Comparison of ENCODE assay signal across 8 cellular contexts in the genomic region with DNA sequence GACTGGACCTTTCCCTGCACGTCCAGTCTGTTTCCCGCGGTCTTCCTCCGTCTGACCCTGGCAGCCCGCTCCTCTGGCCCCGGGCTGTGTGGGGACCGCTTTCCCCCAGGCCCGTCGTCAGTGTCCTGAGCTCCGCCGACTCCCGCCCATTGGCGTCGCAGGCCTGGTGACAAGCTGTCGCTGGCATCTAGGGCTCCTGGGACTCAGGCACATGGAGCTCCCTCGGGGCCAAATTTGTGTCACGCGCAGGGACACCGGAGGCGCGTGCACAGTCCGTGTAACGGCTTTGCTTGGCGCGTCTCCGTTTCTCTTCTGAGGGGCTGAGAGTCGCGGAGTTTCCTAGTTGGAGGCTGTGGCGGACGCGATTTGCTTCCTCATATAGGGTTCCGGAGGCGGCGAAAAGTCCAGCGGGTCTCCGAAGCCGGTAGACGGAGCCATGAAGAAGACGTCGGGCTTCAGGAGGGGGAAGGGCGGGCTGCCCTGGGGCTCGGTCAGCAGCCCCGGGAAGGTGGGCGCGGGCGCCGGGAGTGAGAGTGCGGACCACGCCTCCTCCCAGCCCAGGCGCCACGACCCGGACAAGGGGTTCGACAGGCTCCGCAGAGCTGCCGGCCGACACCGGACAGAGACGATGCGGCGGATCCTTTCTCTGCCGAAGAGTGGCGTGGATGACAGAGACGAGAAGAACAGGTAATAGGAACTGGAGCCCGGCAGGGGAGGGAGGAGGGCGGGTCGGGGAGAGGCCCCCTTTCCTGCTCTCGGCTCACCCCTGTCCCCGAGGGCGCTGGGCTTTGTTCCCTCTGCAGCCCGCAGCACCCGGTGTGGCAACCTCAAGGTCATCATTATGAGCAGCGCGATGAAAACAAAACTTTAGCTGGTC. TPM values are rescaled to one million over a fixed set of nuclear protein-coding genes. Genes with fewer than 3 reads are reported as not detected.
DNase-seq lines count a peak whose midpoint lies in the region; ATAC-seq and TF ChIP-seq lines count a peak whose summit lies in the region.
"Not testable (repeated sequence)": the region's sequence is repeated elsewhere in the genome, so short reads cannot be mapped to it uniquely, and the experiment has no call there.

No MANE protein-coding gene starts in this region.

- not testable (repeated sequence) for H3K9ac ChIP-seq in IMR-90 (ENCODE audit: low read depth, low read length)

- not testable (repeated sequence) for H2AK9ac ChIP-seq in IMR-90 (replicated peaks; ENCODE audit: low read depth, low read length, poor library complexity)

- not testable (repeated sequence) for DNase-seq in IMR-90; fibroblast of mammary gland (ENCODE audit: low read depth)
- DNase-seq in adrenal gland (peak in 6 of 7 donors; percentile 42 to 64 (median 55)), right lobe of liver (peak; percentile 35 to 57 (median 44)), retina (peak; percentile 86)

- POLR2A ChIA-PET in IMR-90 (lab: Charles Lee; ENCODE audit: unreplicated experiment), result not testable (repeated sequence)

- in situ Hi-C loops in IMR-90 (cut with MboI; ENCODE audit: low sequenced_read_pairs), result not testable (repeated sequence)

- H3K4me2 ChIP-seq in IMR-90 (ENCODE audit: low read depth, low read length), result peak overlapping the region; percentile 74

- not testable (repeated sequence) for H2AK5ac ChIP-seq in IMR-90 (ENCODE audit: low read depth, low read length)

- H4K8ac ChIP-seq in IMR-90 (ENCODE audit: low read depth in 2 of 2, low read length in 2 of 2), result not testable (repeated sequence)

- H3K56ac ChIP-seq in IMR-90 (ENCODE audit: extremely low read depth, insufficient read depth, low read length), result not testable (repeated sequence)

- WGBS in IMR-90 (ENCODE audit: extremely low coverage in 2 of 2, insufficient read length in 1 of 2), 2 experiments, result 9% methylated on average over 15 of the region's 73 CpGs; no CpG with 5 or more reads in 1 of the 2 experiments
- WGBS in adrenal gland, 4 donors, result 2 to 4% (median 4%) methylated on average over 20 to 69 of the region's 73 CpGs
- 14% methylated on average over 27 of the region's 73 CpGs for WGBS in right lobe of liver (ENCODE audit: insufficient coverage, low coverage, low lambda C conversion rate, missing lambda C conversion rate)

- not testable (repeated sequence) for H2BK120ac ChIP-seq in IMR-90 (ENCODE audit: low read depth, low read length)

- TF ChIP-seq POLR2A in GM18505 (IDR thresholded peaks at IDR 0.05; ENCODE audit: borderline replicate concordance, extremely low read depth, insufficient read depth, insufficient read length); IMR-90 (IDR thresholded peaks at IDR 0.05; ENCODE audit: low read depth, low read length); adrenal gland (IDR thresholded peaks at IDR 0.05); right lobe of liver (IDR thresholded peaks at IDR 0.05): not testable (repeated sequence)

- H3K79me2 ChIP-seq in ACC112 (ENCODE audit: control insufficient read depth, insufficient read depth, low read length, unreplicated experiment), result not testable (repeated sequence)

- H3K9me3 ChIP-seq in IMR-90 (ENCODE audit: control insufficient read depth, insufficient read depth, low read length); adrenal gland (replicated peaks in 1 of 3); right lobe of liver: not testable (repeated sequence)

- peaks cover 15% of the 10 kb centered on the region for H3K27me3 ChIP-seq in ACC112 (ENCODE audit: insufficient read depth, low read length)
- H3K27me3 ChIP-seq in IMR-90 (ENCODE audit: control insufficient read depth, insufficient read depth, low read length), result peaks cover 23% of the 10 kb centered on the region
- not testable (repeated sequence) for H3K27me3 ChIP-seq in adrenal gland, right lobe of liver

- ATAC-seq in GM18505 (IDR thresholded peaks at IDR 0.05; ENCODE audit: unreplicated experiment), result peak; percentile 66
- peak; percentile 78 for ATAC-seq in IMR-90 (ENCODE audit: low read depth)
- ATAC-seq in SK-N-SH treated with all-trans-retinoic acid at 6 μM for 48 hours, result peak; percentile 68
- peak; percentile 61 to 70 (median 68) for ATAC-seq in right lobe of liver

- H2BK15ac ChIP-seq in IMR-90 (ENCODE audit: low read depth, low read length), result not testable (repeated sequence)

- peak overlapping the region; percentile 56 for H2AFZ ChIP-seq in ACC112 (ENCODE audit: low read length, unreplicated experiment)
- peak overlapping the region; percentile 87 for H2AFZ ChIP-seq in IMR-90 (replicated peaks; ENCODE audit: low read length, poor library complexity)

- not testable (repeated sequence) for H4K5ac ChIP-seq in IMR-90 (ENCODE audit: low read depth, low read length)

- H4K91ac ChIP-seq in IMR-90 (ENCODE audit: insufficient read depth, low read depth, low read length), result not testable (repeated sequence)

- H3K4me3 ChIP-seq in ACC112 (ENCODE audit: low read depth, low read length), result peak overlapping the region; percentile 75
- peak overlapping the region; percentile 39 for H3K4me3 ChIP-seq in IMR-90 (ENCODE audit: insufficient read depth, low read depth, low read length)
- H3K4me3 ChIP-seq in adrenal gland, result peak overlapping the region in 3 of 4 donors; percentile 25 to 62 (median 26)
- H3K4me3 ChIP-seq in fibroblast of mammary gland (ENCODE audit: control insufficient read depth, low read depth, low read length), result peak overlapping the region; percentile 34
- peak overlapping the region; percentile 0 to 32 (median 18) for H3K4me3 ChIP-seq in right lobe of liver

- not testable (repeated sequence) for H4K20me1 ChIP-seq in IMR-90 (ENCODE audit: insufficient read depth, low read length)

- intact Hi-C loops in IMR-90 (cut with micrococcal nuclease); adrenal gland (cut with DNase I); right lobe of liver (cut with DNase I): not testable (repeated sequence)

- H3K36me3 ChIP-seq in ACC112 (ENCODE audit: insufficient read depth, low read length); IMR-90 (ENCODE audit: control insufficient read depth, insufficient read depth, low read length); adrenal gland (replicated peaks in 1 of 2); right lobe of liver: not testable (repeated sequence)

- not testable (repeated sequence) for H3K18ac ChIP-seq in IMR-90 (ENCODE audit: low read depth, low read length)

- TF ChIP-seq RAD21 in IMR-90 (IDR thresholded peaks at IDR 0.05; ENCODE audit: low read length), result not testable (repeated sequence)

- TF ChIP-seq CTCF in IMR-90 (conservative IDR thresholded peaks at IDR 0.05; ENCODE audit: low read depth, low read length); adrenal gland (IDR thresholded peaks at IDR 0.05); fibroblast of mammary gland (conservative IDR thresholded peaks at IDR 0.05; ENCODE audit: control insufficient read depth, insufficient read depth, low read depth, low read length); right lobe of liver (IDR thresholded peaks at IDR 0.05): not testable (repeated sequence)

- H3K23ac ChIP-seq in IMR-90 (ENCODE audit: low read depth, low read length), result not testable (repeated sequence)

- not testable (repeated sequence) for H3K79me1 ChIP-seq in IMR-90 (ENCODE audit: low read depth in 1 of 2, low read length in 2 of 2)

- H2BK5ac ChIP-seq in IMR-90 (ENCODE audit: low read depth, low read length, poor library complexity, severe bottlenecking), result not testable (repeated sequence)

- not testable (repeated sequence) for BruUV-seq in IMR-90 (replicated peaks; lab: Mats Ljungman, UMichigan)

- not testable (repeated sequence) for H3K14ac ChIP-seq in IMR-90 (replicated peaks; ENCODE audit: low read depth, low read length)

- CTCF ChIA-PET in IMR-90 (lab: Yijun Ruan, JAX), result not testable (repeated sequence)

- H2BK20ac ChIP-seq in IMR-90 (ENCODE audit: low read depth, low read length), result not testable (repeated sequence)

- not testable (repeated sequence) for H3K9me1 ChIP-seq in IMR-90 (ENCODE audit: insufficient read depth, low read length)

- not testable (repeated sequence) for H3K4ac ChIP-seq in IMR-90 (ENCODE audit: low read depth, low read length)

- H3K27ac ChIP-seq in ACC112 (ENCODE audit: low read depth, low read length); IMR-90 (ENCODE audit: insufficient read depth, low read length); adrenal gland; right lobe of liver: not testable (repeated sequence)

- dilution Hi-C loops in IMR-90 (cut with HindIII; ENCODE audit: low sequenced_read_pairs, unreplicated experiment), result not testable (repeated sequence)

- H3K4me1 ChIP-seq in ACC112 (ENCODE audit: control insufficient read depth, insufficient read depth, low read length, unreplicated experiment); IMR-90 (ENCODE audit: control insufficient read depth, insufficient read depth, low read length); adrenal gland (replicated peaks in 1 of 2); right lobe of liver: not testable (repeated sequence)

RNA-seq across cellular contexts. Expression of gene PARP4, which starts 29.1 kb away (rescaled TPM):
- total RNA-seq in IMR-90 (2012; rRNA removed) (50.0 and 50.2 TPM in 2 replicates), adrenal gland (10 to 100 TPM; 39.5 to 92.2 (median 74.1) TPM), right lobe of liver (10 to 100 TPM; 23.0 to 41.2 (median 36.5) TPM)
- polyA plus RNA-seq in IMR-90 (2012; rRNA removed) (27.6 and 31.7 TPM in 2 replicates), adrenal gland (10 to 100 TPM; 19.8 to 43.5 (median 21.6) TPM)
- polyA plus RNA-seq in IMR-90 (2012; cell fraction: cytosol; rRNA removed), result 10.7 and 10.9 TPM in 2 replicates
- polyA plus RNA-seq in IMR-90 (2012; cell fraction: nucleus; rRNA removed; ENCODE audit: low replicate concordance), result 18.6 and 48.8 TPM in 2 replicates

Comparison
In these comparisons a context has a peak if more than half of its experiments do, and no peak if none do; other contexts are left out.
1. H3K4me3 ChIP-seq: peak in every context shown above with its lines; median percentile 75 in ACC112; 39 in IMR-90; 34 in fibroblast of mammary gland; 26 in adrenal gland; 18 in right lobe of liver.